Comparison of ENCODE assay signal across 11 cellular contexts in the genomic region with DNA sequence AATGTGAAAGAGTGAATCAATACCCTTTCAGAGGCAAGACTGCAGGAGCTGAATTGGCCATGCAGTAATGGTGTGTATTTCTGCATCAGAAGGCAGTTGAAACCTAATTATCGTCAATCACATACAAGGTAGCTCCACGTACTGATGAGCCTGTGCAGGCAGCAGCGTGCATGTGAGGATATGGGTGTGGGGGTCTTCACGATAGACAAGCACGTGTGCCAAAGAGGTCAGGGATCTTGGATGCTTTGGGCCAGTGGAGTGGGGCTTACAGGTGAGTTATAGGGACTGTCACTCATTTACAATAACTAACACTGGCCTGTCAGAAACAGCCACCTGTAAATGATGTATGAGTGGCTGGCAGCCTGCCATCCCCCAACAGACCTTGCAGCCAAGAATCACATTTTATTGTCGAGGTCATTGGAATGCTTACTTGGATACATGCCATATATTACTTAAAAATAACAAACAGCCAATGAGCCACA.
DNase-seq lines count a peak whose midpoint lies in the region; ATAC-seq and TF ChIP-seq lines count a peak whose summit lies in the region.
"Had no signal": no experiment of that assay in that cellular context is flagged by ENCODE, and none has a peak within 500 bp of the region (broad histone marks: within the 10 kb centered on the region; RNA-seq: fewer than 3 reads in every experiment).

No MANE protein-coding gene starts in this region.

- TF ChIP-seq POLR2A in esophagus squamous epithelium (IDR thresholded peaks at IDR 0.05): no peak

- H3K27me3 ChIP-seq in esophagus squamous epithelium: peaks cover 0 to 3% (median 0%) of the 10 kb centered on the region in 4 donors

- H3K9me3 ChIP-seq in esophagus squamous epithelium: no peaks in the 10 kb centered on the region
- H3K9me3 ChIP-seq: thoracic aorta had no signal

- H3K27ac ChIP-seq in esophagus squamous epithelium: no peak overlapping the region
- H3K27ac ChIP-seq: thoracic aorta had no signal

- H3K4me3 ChIP-seq in esophagus squamous epithelium: no peak overlapping the region
- H3K4me3 ChIP-seq: thoracic aorta had no signal

- intact Hi-C loops in esophagus squamous epithelium (cut with DNase I): no loop called here

- no peak for TF ChIP-seq CTCF in esophagus squamous epithelium (IDR thresholded peaks at IDR 0.05)

- H3K36me3 ChIP-seq in esophagus squamous epithelium: no peaks in the 10 kb centered on the region
- H3K36me3 ChIP-seq: thoracic aorta had no signal

- ATAC-seq in stimulated activated effector memory CD8-positive, alpha-beta T cell treated with anti-CD3 and anti-CD28 coated beads, Interleukin-12 subunit alpha, Interleukin-12 subunit beta, amount 100 ng/mL, for 72 hours: no peak
- no peak for ATAC-seq in HG03039 (IDR thresholded peaks at IDR 0.05; ENCODE audit: unreplicated experiment)

- DNase-seq in NCI-H510A (lab: John Stamatoyannopoulos, UW) (peak; percentile 13), NCI-H510A treated with DMSO at 0.1 percent for 48 hours (lab: John Stamatoyannopoulos, UW) (no peak), NCI-H2227 treated with DMSO at 0.1 percent for 48 hours (lab: John Stamatoyannopoulos, UW) (peak; percentile 99), dermis microvascular lymphatic vessel endothelial cell (ENCODE audit: low read depth in 2 of 2) (peak; percentile 81 to 90), midbrain (lab: John Stamatoyannopoulos, UW) (no peak), esophagus squamous epithelium (lab: John Stamatoyannopoulos, UW) (no peak)
- no peak for DNase-seq in stimulated activated effector memory CD8-positive, alpha-beta T cell treated with anti-CD3 and anti-CD28 coated beads, Interleukin-12 subunit alpha, Interleukin-12 subunit beta, amount 100 ng/mL, for 72 hours (ENCODE audit: low spot score in 2 of 2)
- DNase-seq: immature natural killer cell, NCI-H446 treated with DMSO at 0.1 percent for 48 hours had no signal

- H3K9me3 Mint-ChIP-seq in stimulated activated effector memory CD8-positive, alpha-beta T cell treated with anti-CD3 and anti-CD28 coated beads, Interleukin-12 subunit alpha, Interleukin-12 subunit beta, amount 100 ng/mL, for 72 hours: no peaks in the 10 kb centered on the region
- H3K9me3 Mint-ChIP-seq: immature natural killer cell had no signal

- H3K4me3 Mint-ChIP-seq in stimulated activated effector memory CD8-positive, alpha-beta T cell treated with anti-CD3 and anti-CD28 coated beads, Interleukin-12 subunit alpha, Interleukin-12 subunit beta, amount 100 ng/mL, for 72 hours: no peak overlapping the region
- H3K4me3 Mint-ChIP-seq: immature natural killer cell had no signal

- 41 to 52% methylated on average over 6 of the region's 6 CpGs for WGBS in esophagus squamous epithelium, 2 donors

- H3K36me3 Mint-ChIP-seq in stimulated activated effector memory CD8-positive, alpha-beta T cell treated with anti-CD3 and anti-CD28 coated beads, Interleukin-12 subunit alpha, Interleukin-12 subunit beta, amount 100 ng/mL, for 72 hours: no peaks in the 10 kb centered on the region

- peak overlapping the region; percentile 60 for H3K27ac Mint-ChIP-seq in stimulated activated effector memory CD8-positive, alpha-beta T cell treated with anti-CD3 and anti-CD28 coated beads, Interleukin-12 subunit alpha, Interleukin-12 subunit beta, amount 100 ng/mL, for 72 hours
- H3K27ac Mint-ChIP-seq: immature natural killer cell had no signal

- H3K4me1 Mint-ChIP-seq in stimulated activated effector memory CD8-positive, alpha-beta T cell treated with anti-CD3 and anti-CD28 coated beads, Interleukin-12 subunit alpha, Interleukin-12 subunit beta, amount 100 ng/mL, for 72 hours: no peaks in the 10 kb centered on the region
- H3K4me1 Mint-ChIP-seq: immature natural killer cell had no signal

- H3K4me1 ChIP-seq in esophagus squamous epithelium: peaks cover 0 to 14% (median 0%) of the 10 kb centered on the region in 3 donors

Comparison
In these comparisons a context has a peak if more than half of its experiments do, and no peak if none do; other contexts are left out.
1. DNase-seq: peak in NCI-H510A (single experiment), NCI-H2227 treated with DMSO at 0.1 percent for 48 hours (single experiment) and dermis microvascular lymphatic vessel endothelial cell (2 of 2); none in NCI-H510A treated with DMSO at 0.1 percent for 48 hours (single experiment), stimulated activated effector memory CD8-positive, alpha-beta T cell treated with anti-CD3 and anti-CD28 coated beads, Interleukin-12 subunit alpha, Interleukin-12 subunit beta, amount 100 ng/mL, for 72 hours (0 of 2), midbrain (single experiment) and esophagus squamous epithelium (single experiment).